ENCODE assay signal across 21 cellular contexts in genomic region chr20:41412324-41412723, GRCh38. TPM values are rescaled to one million over a fixed set of nuclear protein-coding genes. Genes with fewer than 3 reads are reported as not detected.
DNase-seq lines count a peak whose midpoint lies in the region; ATAC-seq and TF ChIP-seq lines count a peak whose summit lies in the region.
"Had no signal": no experiment of that assay in that cellular context is flagged by ENCODE, and none has a peak within 500 bp of the region (broad histone marks: within the 10 kb centered on the region; RNA-seq: fewer than 3 reads in every experiment).

No MANE protein-coding gene starts in this region.

- ATAC-seq in aorta (ENCODE audit: low FRiP score) = no peak
- ATAC-seq in activated CD4-positive, CD25-positive, alpha-beta regulatory T cell treated with anti-CD3 and anti-CD28 coated beads, Interleukin-2, amount 50 U/mL, for 24 hours = no peak
- ATAC-seq: left lobe of liver had no signal

- 71 to 83% methylated on average over 6 of the region's 6 CpGs for WGBS in esophagus, 2 donors
- 93 to 95% methylated on average over 6 of the region's 6 CpGs for WGBS in aorta, 2 donors

- H3K9me3 ChIP-seq in right atrium auricular region (no peaks in the 10 kb centered on the region), esophagus (ENCODE audit: control insufficient read depth in 2 of 2, insufficient read depth in 1 of 2, low read depth in 1 of 2, low read length in 1 of 2) (no peaks in the 10 kb centered on the region), aorta (ENCODE audit: control insufficient read depth, low read length) (no peaks in the 10 kb centered on the region)

- intact Hi-C loops in cardiac septum (cut with DNase I) = loop anchor here (5.0 kb wide), 2 partner anchors 180 to 240 kb away; no protein-coding TSS in a partner anchor
- intact Hi-C loops in aorta (cut with DNase I) = loop anchor here (5.0 to 10.0 kb wide), 3 partner anchors 70 to 240 kb away; partner anchors contain the start of gene LPIN3 (in 1 of the 2)

- H3K27ac Mint-ChIP-seq in nephron progenitor cell = peak overlapping the region; percentile 66
- H3K27ac Mint-ChIP-seq: H9, neural progenitor cell had no signal

- H3K9me3 Mint-ChIP-seq in nephron progenitor cell = no peaks in the 10 kb centered on the region
- H3K9me3 Mint-ChIP-seq: central memory CD8-positive, alpha-beta T cell; H9; neural progenitor cell had no signal

- H3K36me3 Mint-ChIP-seq in nephron progenitor cell (ENCODE audit: low read depth) = peaks cover 77% of the 10 kb centered on the region

- H3K27me3 Mint-ChIP-seq in nephron progenitor cell (ENCODE audit: low read depth, poor library complexity) = no peaks in the 10 kb centered on the region
- H3K27me3 Mint-ChIP-seq: central memory CD8-positive, alpha-beta T cell had no signal

- H3K27ac ChIP-seq in right atrium auricular region (peak overlapping the region; percentile 59 to 82), esophagus (ENCODE audit: low read depth in 2 of 2, low read length in 1 of 2) (peak overlapping the region; percentile 75 to 92), aorta (ENCODE audit: low read depth in 1 of 2, low read length in 2 of 2) (peak overlapping the region; percentile 80 to 91)
- H3K27ac ChIP-seq: neural progenitor cell had no signal

- peaks cover 68% of the 10 kb centered on the region for H3K36me3 ChIP-seq in right atrium auricular region
- H3K36me3 ChIP-seq in esophagus (ENCODE audit: control insufficient read depth in 2 of 2, insufficient read depth in 2 of 2, low read length in 1 of 2) = peaks cover 6 to 33% of the 10 kb centered on the region in 2 donors
- peaks cover 0 to 9% of the 10 kb centered on the region in 2 donors for H3K36me3 ChIP-seq in aorta (ENCODE audit: control insufficient read depth in 1 of 2, insufficient read depth in 2 of 2, low read length in 1 of 2)

- no peaks in the 10 kb centered on the region for H3K27me3 ChIP-seq in right atrium auricular region
- H3K27me3 ChIP-seq in esophagus (ENCODE audit: control insufficient read depth in 1 of 2, insufficient read depth in 2 of 2, low read length in 2 of 2) = no peaks in the 10 kb centered on the region
- no peaks in the 10 kb centered on the region for H3K27me3 ChIP-seq in aorta (ENCODE audit: control insufficient read depth in 1 of 2, insufficient read depth in 2 of 2, low read length in 1 of 2)
- H3K27me3 ChIP-seq: neural progenitor cell had no signal

- peaks cover 0 to 43% of the 10 kb centered on the region in 2 donors for H3K4me1 ChIP-seq in right atrium auricular region
- peaks cover 0 to 3% of the 10 kb centered on the region in 2 donors for H3K4me1 ChIP-seq in esophagus (ENCODE audit: control insufficient read depth in 2 of 2, insufficient read depth in 2 of 2, low read length in 1 of 2)
- no peaks in the 10 kb centered on the region for H3K4me1 ChIP-seq in aorta (ENCODE audit: control insufficient read depth in 1 of 2, insufficient read depth in 2 of 2, low read length in 2 of 2)
- H3K4me1 ChIP-seq: neural progenitor cell had no signal

- H3K4me3 ChIP-seq in right atrium auricular region (no peak overlapping the region), esophagus (ENCODE audit: low read depth in 1 of 2, low read length in 2 of 2) (peak overlapping the region in 1 of 2 donors; percentile 9), aorta (ENCODE audit: low read length in 2 of 2) (no peak overlapping the region)
- H3K4me3 ChIP-seq: neural progenitor cell had no signal

- TF ChIP-seq CTCF in right atrium auricular region (IDR thresholded peaks at IDR 0.05) (no peak), nephron progenitor cell (IDR thresholded peaks at IDR 0.05) (no peak)

- no peak overlapping the region for H3K4me3 Mint-ChIP-seq in nephron progenitor cell
- H3K4me3 Mint-ChIP-seq: central memory CD8-positive, alpha-beta T cell; H9; neural progenitor cell had no signal

- DNase-seq in right atrium auricular region (ENCODE audit: low spot score) (no peak), cardiac septum (ENCODE audit: low spot score) (no peak), nephron progenitor cell (no peak), aorta (no peak), iPS-NIHi7 (ENCODE audit: extremely low spot score) (no peak)
- DNase-seq: activated CD4-positive, CD25-positive, alpha-beta regulatory T cell treated with anti-CD3 and anti-CD28 coated beads, Interleukin-2, amount 50 U/mL, for 72 hours; activated naive CD4-positive, alpha-beta T cell treated with anti-CD3 and anti-CD28 coated beads, Interleukin-2, amount 50 U/mL, for 16 hours; activated T-cell treated with anti-CD3 and anti-CD28 coated beads, Interleukin-2, amount 50 U/mL, for 48 hours; H9; NCI-H1694; NCI-H2171 treated with DMSO at 0.1 percent for 48 hours; NCI-H524; NK-92 treated with Interleukin-12 subunit alpha and Interleukin-12 subunit beta, amount 100 ng/mL, for 24 hours; posterior cingulate gyrus; SIG-M5 had no signal

- H3K4me1 Mint-ChIP-seq in nephron progenitor cell = peaks cover 21% of the 10 kb centered on the region
- H3K4me1 Mint-ChIP-seq: H9 had no signal

RNA-seq across cellular contexts. Expression of gene EMILIN3, which starts 45.7 kb away (rescaled TPM):
- total RNA-seq in right atrium auricular region (1 to 10 TPM; 1.8 to 4.9 TPM), cardiac septum (0.51 TPM), aorta (under 1 TPM; 0.39 to 0.72 TPM)
- polyA plus RNA-seq in esophagus (under 1 TPM; 0.27 to 0.43 TPM), aorta (under 1 TPM in 1 of 2 donors, not detected in 1; 0.38 TPM)
- total RNA-seq: fibroblast of villous mesenchyme had no signal
